Comparison of ENCODE assay signal across 29 cellular contexts in the genomic region with DNA sequence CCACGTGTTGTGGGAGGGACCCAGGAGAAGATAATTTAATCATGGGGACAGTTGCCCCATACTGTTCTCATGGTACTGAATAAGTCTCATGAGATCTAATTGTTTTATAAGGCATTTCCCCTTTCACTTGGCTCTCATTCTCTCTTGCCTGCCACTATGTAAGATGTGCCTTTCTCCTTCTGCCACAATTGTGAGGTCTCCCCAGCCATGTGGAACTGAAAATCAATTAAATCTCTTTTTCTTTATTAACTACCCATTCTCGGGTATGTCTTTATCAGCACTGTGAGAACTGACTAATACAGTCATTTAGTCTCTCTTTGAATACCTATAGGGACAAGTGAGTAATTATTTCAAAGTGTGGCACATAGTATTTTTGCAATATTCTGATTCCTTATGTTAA.
"Had no signal": no experiment of that assay in that cellular context is flagged by ENCODE, and none has a peak within 500 bp of the region (broad histone marks: within the 10 kb centered on the region; RNA-seq: fewer than 3 reads in every experiment).

No MANE protein-coding gene starts in this region.

- H3K27ac ChIP-seq: colonic mucosa, coronary artery, dorsolateral prefrontal cortex, epithelial cell of prostate, esophagus muscularis mucosa, esophagus squamous epithelium, foreskin keratinocyte, gastrocnemius medialis, gastroesophageal sphincter, heart left ventricle, heart right ventricle, hepatocyte had no signal

- H2AFZ ChIP-seq: hepatocyte had no signal

- H3K4me2 ChIP-seq: hepatocyte had no signal

- FAIRE-seq: colon, endometrium, endothelial cell of umbilical vein, frontal cortex had no signal

- H3K4me3 ChIP-seq: colonic mucosa, coronary artery, dorsolateral prefrontal cortex, esophagus muscularis mucosa, esophagus squamous epithelium, gastrocnemius medialis, gastroesophageal sphincter, heart left ventricle, heart right ventricle, hepatocyte had no signal

- H3K36me3 ChIP-seq: colonic mucosa, esophagus muscularis mucosa, esophagus squamous epithelium, gastrocnemius medialis, gastroesophageal sphincter, heart left ventricle, heart right ventricle had no signal

- H3K4me1 ChIP-seq: colonic mucosa, esophagus muscularis mucosa, esophagus squamous epithelium, foreskin keratinocyte, gastrocnemius medialis, gastroesophageal sphincter, heart left ventricle, heart right ventricle had no signal

- H3K27me3 ChIP-seq: colonic mucosa, esophagus muscularis mucosa, esophagus squamous epithelium, foreskin keratinocyte, gastrocnemius medialis, gastroesophageal sphincter, heart left ventricle, heart right ventricle, hepatocyte had no signal

- ATAC-seq: effector memory CD8-positive, alpha-beta T cell; esophagus mucosa; foreskin keratinocyte; gastrocnemius medialis; gastroesophageal sphincter; heart left ventricle; heart right ventricle had no signal

- H3K9me3 ChIP-seq: colonic mucosa, esophagus muscularis mucosa, esophagus squamous epithelium, gastrocnemius medialis, heart left ventricle had no signal

- DNase-seq: colonic mucosa; cortex of kidney; dermis blood vessel endothelial cell; dorsolateral prefrontal cortex; effector CD4-positive, alpha-beta T cell; effector CD8-positive, alpha-beta T cell; effector memory CD4-positive, alpha-beta T cell; effector memory CD8-positive, alpha-beta T cell; endodermal cell; erythroblast; esophagus squamous epithelium; foreskin fibroblast; foreskin keratinocyte; foreskin melanocyte; gastrocnemius medialis; glutamatergic neuron; head of caudate nucleus; heart left ventricle; heart right ventricle had no signal

- H3K79me2 ChIP-seq: hepatocyte had no signal
